25 cellular contexts compared by ENCODE assay signal in the genomic region with DNA sequence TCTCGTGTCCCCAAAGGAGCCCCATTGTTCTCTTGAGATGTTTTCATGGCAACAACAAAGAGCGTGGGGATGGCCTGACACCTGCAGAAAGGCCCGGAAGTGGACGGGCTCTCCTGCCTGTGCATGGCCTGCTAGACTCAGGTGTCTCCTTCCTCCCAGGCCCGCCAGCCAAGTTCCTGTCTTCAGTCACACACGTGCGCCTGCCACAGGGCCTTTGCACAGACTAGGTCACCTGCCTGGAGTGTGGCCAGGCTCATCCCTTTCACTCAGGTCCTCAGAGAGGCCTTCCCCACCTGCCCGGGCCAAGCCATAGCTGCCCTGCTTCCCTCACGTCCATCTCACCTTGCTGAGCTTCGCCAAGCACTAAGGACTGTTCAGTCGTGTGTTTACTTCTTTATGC.
"Had no signal": no experiment of that assay in that cellular context is flagged by ENCODE, and none has a peak within 500 bp of the region (broad histone marks: within the 10 kb centered on the region; RNA-seq: fewer than 3 reads in every experiment).

No MANE protein-coding gene starts in this region.

- H3K27me3 ChIP-seq: right lobe of liver had no signal

- H3K9me3 Mint-ChIP-seq: stimulated activated naive CD8-positive, alpha-beta T cell treated with anti-CD3 and anti-CD28 coated beads, Interleukin-15, Interleukin-2, amounts not matched to agents 100 ng/mL and 50 ng/mL, for 24 hours had no signal

- H3K27ac ChIP-seq: dorsolateral prefrontal cortex, epithelial cell of prostate, gastrocnemius medialis, neutrophil, pancreas, right lobe of liver, thoracic aorta, tibial nerve, upper lobe of left lung, uterus had no signal

- H3K4me3 ChIP-seq: dorsolateral prefrontal cortex, gastrocnemius medialis, lung, pancreas, right lobe of liver, thoracic aorta, tibial nerve, upper lobe of left lung, uterus had no signal

- H3K9me3 ChIP-seq: gastrocnemius medialis, neutrophil, pancreas, right lobe of liver, thoracic aorta, tibial nerve, upper lobe of left lung, uterus had no signal

- ATAC-seq: esophagus mucosa; gastrocnemius medialis; left lobe of liver; naive thymus-derived CD4-positive, alpha-beta T cell; pancreas; stimulated activated naive B cell treated with anti-CD40 and anti-IgM and Interleukin-4, amounts not matched to agents 10 μg/mL and 1 μg/mL and 100 μg/mL, for 72 hours had no signal

- H3K27ac Mint-ChIP-seq: memory B cell; naive thymus-derived CD4-positive, alpha-beta T cell; stimulated activated naive B cell treated with anti-CD40 and anti-IgM and Interleukin-4, amounts not matched to agents 10 μg/mL and 1 μg/mL and 100 μg/mL, for 72 hours; stimulated activated naive CD8-positive, alpha-beta T cell treated with anti-CD3 and anti-CD28 coated beads, Interleukin-15, Interleukin-2, amounts not matched to agents 100 ng/mL and 50 ng/mL, for 24 hours had no signal

- H3K4me1 ChIP-seq: pancreas, right lobe of liver, upper lobe of left lung, uterus had no signal

- H3K4me3 Mint-ChIP-seq: memory B cell; naive thymus-derived CD4-positive, alpha-beta T cell; stimulated activated naive B cell treated with anti-CD40 and anti-IgM and Interleukin-4, amounts not matched to agents 10 μg/mL and 1 μg/mL and 100 μg/mL, for 72 hours; stimulated activated naive CD8-positive, alpha-beta T cell treated with anti-CD3 and anti-CD28 coated beads, Interleukin-15, Interleukin-2, amounts not matched to agents 100 ng/mL and 50 ng/mL, for 24 hours had no signal

- H3K36me3 ChIP-seq: gastrocnemius medialis, neutrophil, pancreas, right lobe of liver, thoracic aorta, tibial nerve, upper lobe of left lung, uterus had no signal

- H3K4me1 Mint-ChIP-seq: memory B cell; stimulated activated naive B cell treated with anti-CD40 and anti-IgM and Interleukin-4, amounts not matched to agents 10 μg/mL and 1 μg/mL and 100 μg/mL, for 72 hours had no signal

- DNase-seq: dorsolateral prefrontal cortex; effector CD4-positive, alpha-beta T cell; foreskin fibroblast; gastrocnemius medialis; kidney; midbrain; naive thymus-derived CD4-positive, alpha-beta T cell; right lobe of liver; small intestine; stimulated activated CD4-positive, alpha-beta T cell treated with anti-CD3 and anti-CD28 coated beads, Interleukin-15, amount 100 ng/mL, for 24 hours; stimulated activated CD4-positive, alpha-beta T cell treated with anti-CD3 and anti-CD28 coated beads, Interleukin-2, amount 100 ng/mL, for 48 hours; stimulated activated naive B cell treated with anti-CD40 and anti-IgM and Interleukin-4, amounts not matched to agents 10 μg/mL and 1 μg/mL and 100 μg/mL, for 72 hours; upper lobe of left lung; uterus had no signal

- FAIRE-seq: colon, kidney, pancreas, small intestine had no signal
